Comparison of ENCODE assay signal across 9 cellular contexts in genomic region chr22:23773247-23774113, GRCh38. TPM values are rescaled to one million over a fixed set of nuclear protein-coding genes. Genes with fewer than 3 reads are reported as not detected.
A peak's percentile ranks its signal among the peaks of the same experiment; 100 is the strongest.
DNase-seq lines count a peak whose midpoint lies in the region; ATAC-seq and TF ChIP-seq lines count a peak whose summit lies in the region.
"Had no signal": no experiment of that assay in that cellular context is flagged by ENCODE, and none has a peak within 500 bp of the region (broad histone marks: within the 10 kb centered on the region; RNA-seq: fewer than 3 reads in every experiment).

No MANE protein-coding gene starts in this region.

- H3K36me3 Mint-ChIP-seq in GM23338 (ENCODE audit: low read depth): no peaks in the 10 kb centered on the region

- H4K20me1 ChIP-seq in GM23338 (replicated peaks; ENCODE audit: insufficient read depth): no peaks in the 10 kb centered on the region

- TF ChIP-seq CTCF in GM23338 (conservative IDR thresholded peaks at IDR 0.05; ENCODE audit: low read depth in 2 of 2): no peak
- no peak for TF ChIP-seq CTCF in Peyer's patch (IDR thresholded peaks at IDR 0.05)
- no peak for TF ChIP-seq CTCF in foreskin keratinocyte (conservative IDR thresholded peaks at IDR 0.05)

- no peaks in the 10 kb centered on the region for H3K9me2 ChIP-seq in GM23338 (ENCODE audit: insufficient read depth)

- no peaks in the 10 kb centered on the region for H3K36me3 ChIP-seq in GM23338 (ENCODE audit: insufficient read depth)
- H3K36me3 ChIP-seq in Peyer's patch: no peaks in the 10 kb centered on the region

- ATAC-seq in GM23338 (peak; percentile 23), foreskin keratinocyte (peak; percentile 22)

- DNase-seq in GM23338 (ENCODE audit: low spot score) (peak; percentile 61), Peyer's patch (no peak), foreskin keratinocyte (no peak), retina (peak; percentile 71), DMS114 treated with DMSO at 0.1 percent for 48 hours (lab: John Stamatoyannopoulos, UW; ENCODE audit: unreplicated experiment) (no peak), HK-2 (ENCODE audit: unreplicated experiment) (no peak), H4 (ENCODE audit: low spot score) (no peak)
- DNase-seq in stimulated activated CD4-positive, alpha-beta T cell treated with anti-CD3 and anti-CD28 coated beads, Interleukin-4, amount 100 ng/mL, for 4 hours: no peak

- no peaks in the 10 kb centered on the region for H3K9me3 Mint-ChIP-seq in GM23338

- H3F3A ChIP-seq in GM23338 (replicated peaks; ENCODE audit: low read depth): peaks cover 13% of the 10 kb centered on the region

- peak overlapping the region; percentile 98 for H3K4me2 ChIP-seq in GM23338

- no peaks in the 10 kb centered on the region for H3K9me3 ChIP-seq in Peyer's patch

- H3K27me3 ChIP-seq in GM23338 (ENCODE audit: insufficient read depth): peaks cover 39% of the 10 kb centered on the region
- H3K27me3 ChIP-seq in Peyer's patch: no peaks in the 10 kb centered on the region
- H3K27me3 ChIP-seq in foreskin keratinocyte: peaks cover 17% of the 10 kb centered on the region

- no peak for TF ChIP-seq POLR2A in Peyer's patch (IDR thresholded peaks at IDR 0.05)

- peaks cover 6% of the 10 kb centered on the region; the same call in 1 of the 2 replicates for H3K4me1 ChIP-seq in GM23338 (ENCODE audit: insufficient read depth)
- H3K4me1 ChIP-seq in Peyer's patch: peaks cover 0 to 40% (median 21%) of the 10 kb centered on the region in 4 donors
- H3K4me1 ChIP-seq in foreskin keratinocyte: no peaks in the 10 kb centered on the region

- no peaks in the 10 kb centered on the region for H3K79me2 ChIP-seq in GM23338 (replicated peaks; ENCODE audit: insufficient read depth)

- peak overlapping the region; percentile 93 for H2AFZ ChIP-seq in GM23338

- H3K4me3 ChIP-seq in GM23338: peak overlapping the region; percentile 84
- peak overlapping the region; percentile 35 to 65 (median 55) for H3K4me3 ChIP-seq in Peyer's patch

- H3K4me1 Mint-ChIP-seq in GM23338: peaks cover 17% of the 10 kb centered on the region

- no peak overlapping the region for H3K27ac Mint-ChIP-seq in GM23338

- H3K27ac ChIP-seq in GM23338 (ENCODE audit: low read depth) (no peak overlapping the region), Peyer's patch (peak overlapping the region in 2 of 4 donors; percentile 53 to 77), foreskin keratinocyte (no peak overlapping the region)

- peaks cover 33% of the 10 kb centered on the region for H3K27me3 Mint-ChIP-seq in GM23338 (ENCODE audit: insufficient read depth, low read depth, poor library complexity)

- H3K4me3 Mint-ChIP-seq in GM23338: peak overlapping the region; percentile 76

TF ChIP-seq in GM23338, 12 proteins besides CTCF, POLR2A, EP300 and RAD21:
- TF ChIP-seq ETS1 (IDR thresholded peaks at IDR 0.05): no peak
- TF ChIP-seq, protein P1, sequence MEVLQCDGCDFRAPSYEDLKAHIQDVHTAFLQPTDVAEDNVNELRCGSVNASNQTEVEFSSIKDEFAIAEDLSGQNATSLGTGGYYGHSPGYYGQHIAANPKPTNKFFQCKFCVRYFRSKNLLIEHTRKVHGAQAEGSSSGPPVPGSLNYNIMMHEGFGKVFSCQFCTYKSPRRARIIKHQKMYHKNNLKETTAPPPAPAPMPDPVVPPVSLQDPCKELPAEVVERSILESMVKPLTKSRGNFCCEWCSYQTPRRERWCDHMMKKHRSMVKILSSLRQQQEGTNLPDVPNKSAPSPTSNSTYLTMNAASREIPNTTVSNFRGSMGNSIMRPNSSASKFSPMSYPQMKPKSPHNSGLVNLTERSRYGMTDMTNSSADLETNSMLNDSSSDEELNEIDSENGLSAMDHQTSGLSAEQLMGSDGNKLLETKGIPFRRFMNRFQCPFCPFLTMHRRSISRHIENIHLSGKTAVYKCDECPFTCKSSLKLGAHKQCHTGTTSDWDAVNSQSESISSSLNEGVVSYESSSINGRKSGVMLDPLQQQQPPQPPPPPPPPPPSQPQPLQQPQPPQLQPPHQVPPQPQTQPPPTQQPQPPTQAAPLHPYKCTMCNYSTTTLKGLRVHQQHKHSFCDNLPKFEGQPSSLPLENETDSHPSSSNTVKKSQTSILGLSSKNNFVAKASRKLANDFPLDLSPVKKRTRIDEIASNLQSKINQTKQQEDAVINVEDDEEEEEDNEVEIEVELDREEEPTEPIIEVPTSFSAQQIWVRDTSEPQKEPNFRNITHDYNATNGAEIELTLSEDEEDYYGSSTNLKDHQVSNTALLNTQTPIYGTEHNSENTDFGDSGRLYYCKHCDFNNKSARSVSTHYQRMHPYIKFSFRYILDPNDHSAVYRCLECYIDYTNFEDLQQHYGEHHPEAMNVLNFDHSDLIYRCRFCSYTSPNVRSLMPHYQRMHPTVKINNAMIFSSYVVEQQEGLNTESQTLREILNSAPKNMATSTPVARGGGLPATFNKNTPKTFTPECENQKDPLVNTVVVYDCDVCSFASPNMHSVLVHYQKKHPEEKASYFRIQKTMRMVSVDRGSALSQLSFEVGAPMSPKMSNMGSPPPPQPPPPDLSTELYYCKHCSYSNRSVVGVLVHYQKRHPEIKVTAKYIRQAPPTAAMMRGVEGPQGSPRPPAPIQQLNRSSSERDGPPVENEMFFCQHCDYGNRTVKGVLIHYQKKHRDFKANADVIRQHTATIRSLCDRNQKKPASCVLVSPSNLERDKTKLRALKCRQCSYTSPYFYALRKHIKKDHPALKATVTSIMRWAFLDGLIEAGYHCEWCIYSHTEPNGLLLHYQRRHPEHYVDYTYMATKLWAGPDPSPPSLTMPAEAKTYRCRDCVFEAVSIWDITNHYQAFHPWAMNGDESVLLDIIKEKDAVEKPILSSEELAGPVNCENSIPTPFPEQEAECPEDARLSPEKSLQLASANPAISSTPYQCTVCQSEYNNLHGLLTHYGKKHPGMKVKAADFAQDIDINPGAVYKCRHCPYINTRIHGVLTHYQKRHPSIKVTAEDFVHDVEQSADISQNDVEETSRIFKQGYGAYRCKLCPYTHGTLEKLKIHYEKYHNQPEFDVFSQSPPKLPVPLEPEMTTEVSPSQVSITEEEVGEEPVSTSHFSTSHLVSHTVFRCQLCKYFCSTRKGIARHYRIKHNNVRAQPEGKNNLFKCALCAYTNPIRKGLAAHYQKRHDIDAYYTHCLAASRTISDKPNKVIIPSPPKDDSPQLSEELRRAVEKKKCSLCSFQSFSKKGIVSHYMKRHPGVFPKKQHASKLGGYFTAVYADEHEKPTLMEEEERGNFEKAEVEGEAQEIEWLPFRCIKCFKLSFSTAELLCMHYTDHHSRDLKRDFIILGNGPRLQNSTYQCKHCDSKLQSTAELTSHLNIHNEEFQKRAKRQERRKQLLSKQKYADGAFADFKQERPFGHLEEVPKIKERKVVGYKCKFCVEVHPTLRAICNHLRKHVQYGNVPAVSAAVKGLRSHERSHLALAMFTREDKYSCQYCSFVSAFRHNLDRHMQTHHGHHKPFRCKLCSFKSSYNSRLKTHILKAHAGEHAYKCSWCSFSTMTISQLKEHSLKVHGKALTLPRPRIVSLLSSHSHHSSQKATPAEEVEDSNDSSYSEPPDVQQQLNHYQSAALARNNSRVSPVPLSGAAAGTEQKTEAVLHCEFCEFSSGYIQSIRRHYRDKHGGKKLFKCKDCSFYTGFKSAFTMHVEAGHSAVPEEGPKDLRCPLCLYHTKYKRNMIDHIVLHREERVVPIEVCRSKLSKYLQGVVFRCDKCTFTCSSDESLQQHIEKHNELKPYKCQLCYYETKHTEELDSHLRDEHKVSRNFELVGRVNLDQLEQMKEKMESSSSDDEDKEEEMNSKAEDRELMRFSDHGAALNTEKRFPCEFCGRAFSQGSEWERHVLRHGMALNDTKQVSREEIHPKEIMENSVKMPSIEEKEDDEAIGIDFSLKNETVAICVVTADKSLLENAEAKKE (CRISPR knock-in tag; IDR thresholded peaks at IDR 0.05): no peak

RNA-seq across cellular contexts. Expression of gene MMP11, which starts 0.8 kb away (rescaled TPM):
- 12.1 and 17.4 TPM in 2 replicates for total RNA-seq in GM23338 (2014; rRNA removed; shearing (Covaris generic))
- polyA plus RNA-seq in GM23338 (2016; fragmentation: Nextera tagmentation; extraction: Ambion mirVana): 4.9 and 5.3 TPM in 2 replicates
- total RNA-seq in Peyer's patch: 10 to 100 TPM in 3 of 4 donors, 1 to 10 TPM in 1; 2.9 to 19.5 (median 13.7) TPM
- 0.25 and 0.58 TPM in 2 replicates for total RNA-seq in foreskin keratinocyte
- 0.21 and 0.31 TPM in 2 replicates for polyA plus RNA-seq in foreskin keratinocyte
- 0.35 and 1.4 TPM in 2 replicates for total RNA-seq in H4 (2014; rRNA removed; shearing (Covaris generic))

RNA-seq across cellular contexts. Expression of gene CHCHD10, which starts 5.7 kb away (rescaled TPM):
- 1.2 and 11.4 TPM in 2 replicates for total RNA-seq in GM23338 (2014; rRNA removed; shearing (Covaris generic))
- polyA plus RNA-seq in GM23338 (2016; fragmentation: Nextera tagmentation; extraction: Ambion mirVana) (101 and 113 TPM in 2 replicates), foreskin keratinocyte (75.0 and 101 TPM in 2 replicates)
- total RNA-seq in Peyer's patch (100 to 1,000 TPM; 112 to 219 (median 142) TPM), foreskin keratinocyte (29.9 and 71.2 TPM in 2 replicates)
- total RNA-seq in H4 (2014; rRNA removed; shearing (Covaris generic)): 0.72 and 14.9 TPM in 2 replicates

RNA-seq across cellular contexts. Expression of gene C22orf15, which starts 10.7 kb away (rescaled TPM):
- total RNA-seq in GM23338 (2014; rRNA removed; shearing (Covaris generic)): 3.6 and 5.7 TPM in 2 replicates
- polyA plus RNA-seq in GM23338 (2016; fragmentation: Nextera tagmentation; extraction: Ambion mirVana) (9.3 and 10.1 TPM in 2 replicates), foreskin keratinocyte (0.51 and 0.92 TPM in 2 replicates)
- total RNA-seq in Peyer's patch (not detected), foreskin keratinocyte (0.35 and 0.92 TPM in 2 replicates)
- total RNA-seq in H4 (2014; rRNA removed; shearing (Covaris generic)): not detected in 2 replicates
- total RNA-seq: subcutaneous adipose tissue had no signal

RNA-seq across cellular contexts. Expression of gene SMARCB1, which starts 13.3 kb away (rescaled TPM):
- 115 and 132 TPM in 2 replicates for total RNA-seq in GM23338 (2014; rRNA removed; shearing (Covaris generic))
- polyA plus RNA-seq in GM23338 (2016; fragmentation: Nextera tagmentation; extraction: Ambion mirVana) (113 and 114 TPM in 2 replicates), foreskin keratinocyte (113 and 121 TPM in 2 replicates)
- total RNA-seq in Peyer's patch (10 to 100 TPM; 45.7 to 94.9 (median 77.0) TPM), foreskin keratinocyte (96.9 and 99.4 TPM in 2 replicates)
- 50.9 and 61.2 TPM in 2 replicates for total RNA-seq in H4 (2014; rRNA removed; shearing (Covaris generic))

RNA-seq across cellular contexts. Expression of gene VPREB3, which starts 19.3 kb away (rescaled TPM):
- total RNA-seq in GM23338 (2014; rRNA removed; shearing (Covaris generic)): not detected in 2 replicates
- polyA plus RNA-seq in GM23338 (2016; fragmentation: Nextera tagmentation; extraction: Ambion mirVana): 1.1 and 2.1 TPM in 2 replicates
- 10 to 100 TPM in 1 of 4 donors, not detected in 3; 29.7 TPM for total RNA-seq in Peyer's patch
- not detected in 2 replicates for total RNA-seq in foreskin keratinocyte
- polyA plus RNA-seq in foreskin keratinocyte: not detected in 2 replicates
- not detected in 2 replicates for total RNA-seq in H4 (2014; rRNA removed; shearing (Covaris generic))

Comparison
In these comparisons a context has a peak if more than half of its experiments do, and no peak if none do; other contexts are left out.
1. DNase-seq: peak in GM23338 (single experiment) and retina (single experiment); none in Peyer's patch (0 of 3), foreskin keratinocyte (0 of 2), DMS114 treated with DMSO at 0.1 percent for 48 hours (single experiment), HK-2 (single experiment), H4 (single experiment) and stimulated activated CD4-positive, alpha-beta T cell treated with anti-CD3 and anti-CD28 coated beads, Interleukin-4, amount 100 ng/mL, for 4 hours (0 of 2).